Comparison of ENCODE assay signal across 10 cellular contexts in the genomic region with DNA sequence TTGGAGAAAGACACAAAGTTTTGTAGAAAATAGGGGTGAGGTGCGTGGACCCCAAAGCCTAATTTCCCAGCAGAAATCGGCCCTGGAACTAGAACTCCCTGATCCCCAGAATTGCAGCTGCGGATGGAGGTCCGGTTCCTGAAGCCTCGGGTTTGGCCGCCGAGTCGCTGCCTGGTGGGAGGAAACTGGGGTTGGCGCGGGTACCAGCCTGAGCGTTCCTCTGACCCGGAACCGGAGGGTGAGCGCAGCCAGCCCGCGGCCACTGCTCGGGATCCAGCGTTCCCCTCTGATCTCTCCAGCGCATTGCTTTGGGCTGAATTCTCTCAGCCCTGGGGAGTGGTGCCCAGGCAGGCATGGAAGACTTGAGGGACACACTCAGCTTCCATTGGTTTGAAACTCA. TPM values are rescaled to one million over a fixed set of nuclear protein-coding genes. Genes with fewer than 3 reads are reported as not detected.
DNase-seq lines count a peak whose midpoint lies in the region; ATAC-seq and TF ChIP-seq lines count a peak whose summit lies in the region.
"Had no signal": no experiment of that assay in that cellular context is flagged by ENCODE, and none has a peak within 500 bp of the region (broad histone marks: within the 10 kb centered on the region; RNA-seq: fewer than 3 reads in every experiment).

No MANE protein-coding gene starts in this region.

- H3K36me3 ChIP-seq in lung (ENCODE audit: control insufficient read depth in 2 of 2, insufficient read depth in 2 of 2, low read length in 2 of 2) = no peaks in the 10 kb centered on the region

- peaks cover 4% of the 10 kb centered on the region for H3K27me3 ChIP-seq in lung (ENCODE audit: control insufficient read depth, insufficient read depth)

- TF ChIP-seq CTCF in chondrocyte (IDR thresholded peaks at IDR 0.05) (no peak), lung (IDR thresholded peaks at IDR 0.05; ENCODE audit: control extremely low read depth, extremely low read depth) (no peak), type B pancreatic cell (conservative IDR thresholded peaks at IDR 0.05) (no peak), GM10266 (IDR thresholded peaks at IDR 0.05; ENCODE audit: control insufficient read depth, insufficient read depth, low read depth, missing control alignments) (no peak)

- no peak for DNase-seq in activated naive CD4-positive, alpha-beta T cell treated with anti-CD3 and anti-CD28 coated beads, Interleukin-2, amount 50 U/mL, for 72 hours (ENCODE audit: low spot score in 2 of 2)
- DNase-seq in chondrocyte (ENCODE audit: low spot score) (no peak), lung (ENCODE audit: low spot score) (no peak), type B pancreatic cell (ENCODE audit: extremely low spot score, unreplicated experiment) (no peak), GM10266 (ENCODE audit: extremely low spot score) (no peak), kidney glomerular epithelial cell (lab: John Stamatoyannopoulos, UW) (no peak)
- DNase-seq: Caco-2 had no signal

- H3K4me1 Mint-ChIP-seq in activated naive CD4-positive, alpha-beta T cell treated with anti-CD3 and anti-CD28 coated beads, Interleukin-2, amount 50 U/mL, for 24 hours = peaks cover 4% of the 10 kb centered on the region
- peaks cover 19% of the 10 kb centered on the region for H3K4me1 Mint-ChIP-seq in chondrocyte (ENCODE audit: low read depth)
- no peaks in the 10 kb centered on the region for H3K4me1 Mint-ChIP-seq in type B pancreatic cell (ENCODE audit: unreplicated experiment)

- peaks cover 0 to 7% of the 10 kb centered on the region in 2 donors for H3K9me3 ChIP-seq in lung (ENCODE audit: control insufficient read depth in 2 of 2, insufficient read depth in 1 of 2, low read length in 1 of 2)
- H3K9me3 ChIP-seq: Caco-2 had no signal

- no peak overlapping the region for H3K27ac ChIP-seq in lung (ENCODE audit: low read depth in 1 of 2, low read length in 1 of 2)

- 5% methylated on average over 19 of the region's 19 CpGs for WGBS in lung, 2 donors

- peaks cover 35% of the 10 kb centered on the region for H3K27me3 Mint-ChIP-seq in activated naive CD4-positive, alpha-beta T cell treated with anti-CD3 and anti-CD28 coated beads, Interleukin-2, amount 50 U/mL, for 24 hours
- H3K27me3 Mint-ChIP-seq in chondrocyte (ENCODE audit: low read depth) (no peaks in the 10 kb centered on the region), type B pancreatic cell (peaks cover 71% of the 10 kb centered on the region)

- H3K36me3 Mint-ChIP-seq in activated naive CD4-positive, alpha-beta T cell treated with anti-CD3 and anti-CD28 coated beads, Interleukin-2, amount 50 U/mL, for 24 hours = no peaks in the 10 kb centered on the region
- no peaks in the 10 kb centered on the region for H3K36me3 Mint-ChIP-seq in activated naive CD4-positive, alpha-beta T cell treated with anti-CD3 and anti-CD28 coated beads, Interleukin-2, amount 50 U/mL, for 72 hours
- H3K36me3 Mint-ChIP-seq in chondrocyte (ENCODE audit: low read depth) (peaks cover 3% of the 10 kb centered on the region), type B pancreatic cell (peaks cover 23% of the 10 kb centered on the region)
- H3K36me3 Mint-ChIP-seq: IgD-negative memory B cell had no signal

- H3K4me3 Mint-ChIP-seq in activated naive CD4-positive, alpha-beta T cell treated with anti-CD3 and anti-CD28 coated beads, Interleukin-2, amount 50 U/mL, for 24 hours = peak overlapping the region; percentile 57
- H3K4me3 Mint-ChIP-seq in chondrocyte (ENCODE audit: unreplicated experiment) (peak overlapping the region; percentile 88), type B pancreatic cell (peak overlapping the region; percentile 94)

- no peak for TF ChIP-seq POLR2A in GM18505 (IDR thresholded peaks at IDR 0.05; ENCODE audit: borderline replicate concordance, extremely low read depth, insufficient read depth, insufficient read length)

- peaks cover 7% of the 10 kb centered on the region for H3K9me3 Mint-ChIP-seq in activated naive CD4-positive, alpha-beta T cell treated with anti-CD3 and anti-CD28 coated beads, Interleukin-2, amount 50 U/mL, for 24 hours
- peaks cover 5 to 6% of the 10 kb centered on the region in 2 donors for H3K9me3 Mint-ChIP-seq in activated naive CD4-positive, alpha-beta T cell treated with anti-CD3 and anti-CD28 coated beads, Interleukin-2, amount 50 U/mL, for 72 hours
- H3K9me3 Mint-ChIP-seq in chondrocyte (ENCODE audit: low read depth) (peaks cover 4% of the 10 kb centered on the region), type B pancreatic cell (no peaks in the 10 kb centered on the region)

- H3K4me3 ChIP-seq in lung = peak overlapping the region; percentile 54

- H3K27ac Mint-ChIP-seq in activated naive CD4-positive, alpha-beta T cell treated with anti-CD3 and anti-CD28 coated beads, Interleukin-2, amount 50 U/mL, for 24 hours = no peak overlapping the region
- H3K27ac Mint-ChIP-seq in activated naive CD4-positive, alpha-beta T cell treated with anti-CD3 and anti-CD28 coated beads, Interleukin-2, amount 50 U/mL, for 72 hours = no peak overlapping the region
- H3K27ac Mint-ChIP-seq in chondrocyte (ENCODE audit: unreplicated experiment) (no peak overlapping the region), type B pancreatic cell (no peak overlapping the region)
- H3K27ac Mint-ChIP-seq: IgD-negative memory B cell had no signal

- no peak for ATAC-seq in activated naive CD4-positive, alpha-beta T cell treated with anti-CD3 and anti-CD28 coated beads, Interleukin-2, amount 50 U/mL, for 72 hours
- ATAC-seq in lung (ENCODE audit: insufficient read depth, low FRiP score) (no peak), GM18505 (IDR thresholded peaks at IDR 0.05; ENCODE audit: unreplicated experiment) (no peak)

- H3K4me1 ChIP-seq in lung (ENCODE audit: control insufficient read depth in 2 of 2, insufficient read depth in 2 of 2, low read length in 2 of 2) = peaks cover 4 to 10% of the 10 kb centered on the region in 2 donors
- H3K4me1 ChIP-seq: Caco-2 had no signal

RNA-seq across cellular contexts. Expression of gene ST6GALNAC5, which starts 1.6 kb away (rescaled TPM):
- not detected for total RNA-seq in activated naive CD4-positive, alpha-beta T cell treated with anti-CD3 and anti-CD28 coated beads, Interleukin-2, amount 50 U/mL, for 72 hours
- total RNA-seq in chondrocyte (6.2 to 7.9 TPM (median 7.3 TPM) in 3 replicates), lung (10 to 100 TPM; 23.0 to 45.8 TPM), type B pancreatic cell (ENCODE audit: low replicate concordance) (21.1 and 36.6 TPM in 2 replicates)
- polyA plus RNA-seq in lung = 1 to 10 TPM; 3.6 to 8.9 TPM
- polyA plus RNA-seq: IgD-negative memory B cell had no signal
